8 cellular contexts compared by ENCODE assay signal in genomic region chr7:66671486-66671885, GRCh38. TPM values are rescaled to one million over a fixed set of nuclear protein-coding genes. Genes with fewer than 3 reads are reported as not detected.
DNase-seq lines count a peak whose midpoint lies in the region; ATAC-seq, FAIRE-seq and TF ChIP-seq lines count a peak whose summit lies in the region.
"Not testable (repeated sequence)": the region's sequence is repeated elsewhere in the genome, so short reads cannot be mapped to it uniquely, and the experiment has no call there.

No MANE protein-coding gene starts in this region.

- FAIRE-seq in GM12891 (lab: Jason Lieb, UNC) (peak; percentile 9), K562 (lab: Jason Lieb, UNC) (peak; percentile 35)

- not testable (repeated sequence) for TF ChIP-seq RAD21 in K562 (CRISPR knock-in tag; conservative IDR thresholded peaks at IDR 0.05 in 1 of 2, IDR thresholded peaks at IDR 0.05 in 1 of 2)

- not testable (repeated sequence) for BruUV-seq in K562 (replicated peaks; lab: Mats Ljungman, UMichigan)

- H2AFZ ChIP-seq in K562 (ENCODE audit: low read depth, low read length), result not testable (repeated sequence)

- POLR2A ChIA-PET in RWPE1 (lab: Yijun Ruan, JAX; ENCODE audit: low non-redundant PET), result interaction anchor here (1.0 kb wide), 1 partner anchor 10 kb away, joined by 3 read pairs; no protein-coding TSS in a partner anchor
- POLR2A ChIA-PET in activated CD4-positive, alpha-beta T cell treated with anti-CD3 and anti-CD28 coated beads for 36 hours (lab: Charles Lee); K562 (lab: Yijun Ruan, JAX): not testable (repeated sequence)

- TF ChIP-seq CTCF in RWPE1 (conservative IDR thresholded peaks at IDR 0.05; ENCODE audit: low read depth); K562 (IDR thresholded peaks at IDR 0.05 in 2 of 3, conservative IDR thresholded peaks at IDR 0.05 in 1 of 3; ENCODE audit: insufficient read depth in 2 of 3, low read depth in 1 of 3, low read length in 3 of 3); spleen (IDR thresholded peaks at IDR 0.05 in 8 of 11, conservative IDR thresholded peaks at IDR 0.05 in 3 of 11): not testable (repeated sequence)

- H3K9me3 Mint-ChIP-seq in activated CD4-positive, alpha-beta T cell treated with anti-CD3 and anti-CD28 coated beads for 36 hours (ENCODE audit: low read depth); dendritic cell treated with granulocyte-macrophage colony-stimulating factor and Interleukin-4, amounts not matched to agents 40 ng/mL and 50 ng/mL, for 4 days: not testable (repeated sequence)

- 18% methylated on average over 2 of the region's 2 CpGs for WGBS in K562 (ENCODE audit: insufficient coverage, low coverage, missing lambda C conversion rate)
- WGBS in spleen, 5 donors, result 61 to 86% (median 73%) methylated on average over 2 of the region's 2 CpGs

- in situ Hi-C loops in K562 (cut with MboI), result loop anchor here (5.0 kb wide), 1 partner anchor 34 kb away; no protein-coding TSS in a partner anchor

- H3K9ac ChIP-seq in K562 (ENCODE audit: insufficient read depth in 1 of 2, low read depth in 2 of 2, low read length in 2 of 2), result peak overlapping the region in 1 of 2 experiments; percentile 39; a peak in 1 of 4 replicates

- H3K9me3 ChIP-seq in K562 (replicated peaks; ENCODE audit: control insufficient read depth, insufficient read depth, low read depth, low read length); spleen: not testable (repeated sequence)

- peaks cover 21% of the 10 kb centered on the region; the same call in 1 of the 3 replicates for H3K36me3 ChIP-seq in K562 (ENCODE audit: control insufficient read depth, insufficient read depth, low read length)
- H3K36me3 ChIP-seq in spleen, result peaks cover 0 to 17% (median 0%) of the 10 kb centered on the region in 6 donors

- not testable (repeated sequence) for H3K9me1 ChIP-seq in K562 (ENCODE audit: control insufficient read depth, insufficient read depth, low read length)

- H3K27ac ChIP-seq in RWPE1 (peak overlapping the region; percentile 62), temporal lobe (ENCODE audit: low read depth, low read length) (peak overlapping the region; percentile 2)
- not testable (repeated sequence) for H3K27ac ChIP-seq in K562 (ENCODE audit: extremely low read depth, low read depth, low read length); spleen

- not testable (repeated sequence) for H3K4me3 Mint-ChIP-seq in activated CD4-positive, alpha-beta T cell treated with anti-CD3 and anti-CD28 coated beads for 36 hours; dendritic cell treated with granulocyte-macrophage colony-stimulating factor and Interleukin-4, amounts not matched to agents 40 ng/mL and 50 ng/mL, for 4 days

- peaks cover 14% of the 10 kb centered on the region in 2 experiments; a peak in 4 of 5 replicates for H3K4me1 ChIP-seq in K562 (replicated peaks in 1 of 2; ENCODE audit: control insufficient read depth in 2 of 2, insufficient read depth in 2 of 2, low read length in 2 of 2)
- not testable (repeated sequence) for H3K4me1 ChIP-seq in spleen

- not testable (repeated sequence) for TF ChIP-seq POLR2A in GM12891 (IDR thresholded peaks at IDR 0.05; ENCODE audit: low read depth, low read length); K562 (conservative IDR thresholded peaks at IDR 0.05); erythroblast (IDR thresholded peaks at IDR 0.05; ENCODE audit: low read length); spleen (IDR thresholded peaks at IDR 0.05)

- not testable (repeated sequence) for H3K27me3 ChIP-seq in K562 (ENCODE audit: control insufficient read depth in 2 of 2, insufficient read depth in 2 of 2, low read length in 2 of 2); spleen (replicated peaks in 1 of 7)

- peak overlapping the region; percentile 52 for H3K27ac Mint-ChIP-seq in activated CD4-positive, alpha-beta T cell treated with anti-CD3 and anti-CD28 coated beads for 36 hours
- H3K27ac Mint-ChIP-seq in dendritic cell treated with granulocyte-macrophage colony-stimulating factor and Interleukin-4, amounts not matched to agents 40 ng/mL and 50 ng/mL, for 4 days, result peak overlapping the region; percentile 27

- intact Hi-C loops in activated CD4-positive, alpha-beta T cell treated with anti-CD3 and anti-CD28 coated beads for 36 hours (cut with DNase I, micrococcal nuclease); K562 (cut with micrococcal nuclease); dendritic cell treated with granulocyte-macrophage colony-stimulating factor and Interleukin-4, amounts not matched to agents 40 ng/mL and 50 ng/mL, for 4 days (cut with micrococcal nuclease); spleen (cut with DNase I; ENCODE audit: low total_unique reads): not testable (repeated sequence)

- H3K79me2 ChIP-seq in K562 (ENCODE audit: control insufficient read depth, insufficient read depth, low read length), result not testable (repeated sequence)

- not testable (repeated sequence) for ATAC-seq in activated CD4-positive, alpha-beta T cell treated with anti-CD3 and anti-CD28 coated beads for 36 hours
- peak; percentile 29; the same call in 2 of the 3 replicates for ATAC-seq in K562

- H3K36me3 Mint-ChIP-seq in activated CD4-positive, alpha-beta T cell treated with anti-CD3 and anti-CD28 coated beads for 36 hours (ENCODE audit: low read depth), result not testable (repeated sequence)
- H3K36me3 Mint-ChIP-seq in dendritic cell treated with granulocyte-macrophage colony-stimulating factor and Interleukin-4, amounts not matched to agents 40 ng/mL and 50 ng/mL, for 4 days (ENCODE audit: low read depth), result peaks cover 61% of the 10 kb centered on the region

- not testable (repeated sequence) for H3K27me3 Mint-ChIP-seq in activated CD4-positive, alpha-beta T cell treated with anti-CD3 and anti-CD28 coated beads for 36 hours; dendritic cell treated with granulocyte-macrophage colony-stimulating factor and Interleukin-4, amounts not matched to agents 40 ng/mL and 50 ng/mL, for 4 days

- CTCF ChIA-PET in RWPE1 (lab: Yijun Ruan, JAX), result not testable (repeated sequence)
- CTCF ChIA-PET in activated CD4-positive, alpha-beta T cell treated with anti-CD3 and anti-CD28 coated beads for 36 hours (lab: Charles Lee), result interaction anchor here (1.6 kb wide), 1 partner anchor 22 kb away, joined by 5 read pairs; no protein-coding TSS in a partner anchor
- CTCF ChIA-PET in K562 (lab: Yijun Ruan, JAX; ENCODE audit: low intra/inter-chr PET ratio), result interaction anchor here (0.7 kb wide), 1 partner anchor 231 kb away, joined by 3 read pairs; no protein-coding TSS in a partner anchor

- not testable (repeated sequence) for TF ChIP-seq EP300 in K562 (IDR thresholded peaks at IDR 0.05; ENCODE audit: low read length)

- not testable (repeated sequence) for H4K20me1 ChIP-seq in K562 (replicated peaks; ENCODE audit: control insufficient read depth, insufficient read depth, low read length)

- DNase-seq in GM12891 (ENCODE audit: insufficient read length, low spot score); RWPE1 (ENCODE audit: low spot score); activated CD4-positive, alpha-beta T cell treated with anti-CD3 and anti-CD28 coated beads for 36 hours; K562 (ENCODE audit: extremely low read depth in 1 of 4, low spot score in 3 of 4): not testable (repeated sequence)
- peak; percentile 39 for DNase-seq in erythroblast (lab: John Stamatoyannopoulos, UW)
- DNase-seq in spleen, result peak; percentile 2

- H3K4me2 ChIP-seq in K562 (ENCODE audit: insufficient read depth, low read length), result not testable (repeated sequence)

- H3K4me3 ChIP-seq in K562, spleen: not testable (repeated sequence)

- H3K4me1 Mint-ChIP-seq in activated CD4-positive, alpha-beta T cell treated with anti-CD3 and anti-CD28 coated beads for 36 hours, result peaks cover 12% of the 10 kb centered on the region
- not testable (repeated sequence) for H3K4me1 Mint-ChIP-seq in dendritic cell treated with granulocyte-macrophage colony-stimulating factor and Interleukin-4, amounts not matched to agents 40 ng/mL and 50 ng/mL, for 4 days (ENCODE audit: low read depth)

TF ChIP-seq in K562, 482 proteins besides CTCF, POLR2A, EP300 and RAD21:
- TF ChIP-seq ZNF263 (CRISPR knock-in tag; IDR thresholded peaks at IDR 0.05; ENCODE audit: borderline replicate concordance), result peak; percentile 92
TF ChIP-seq in K562: peak in this region for 1; not testable (repeated sequence) for 481.

RNA-seq across cellular contexts. Expression of gene KCTD7, which starts 42.8 kb away (rescaled TPM):
- polyA plus RNA-seq in GM12891 (2012; ENCODE audit: low read depth, missing spikeins), result 3.5 TPM
- total RNA-seq in activated CD4-positive, alpha-beta T cell treated with anti-CD3 and anti-CD28 coated beads for 36 hours, result 1 to 10 TPM; 7.8 TPM
- total RNA-seq in K562 (2011; cell fraction: chromatin; rRNA removed; ENCODE audit: low replicate concordance), result 25.1 and 37.5 TPM in 2 replicates
- 22.6 and 24.3 TPM in 2 replicates for total RNA-seq in K562 (2011; cell fraction: nucleolus; rRNA removed)
- 26.7 and 37.0 TPM in 2 replicates for total RNA-seq in K562 (2011; cell fraction: nucleoplasm; rRNA removed)
- 5.0 and 10.3 TPM in 2 replicates for total RNA-seq in K562 (2014; rRNA removed)
- total RNA-seq in K562 (2014; rRNA removed; fragmentation: Illumina TruSeq; extraction: Trizol), result 9.0 and 9.6 TPM in 2 replicates
- 7.6 and 8.2 TPM in 2 replicates for total RNA-seq in K562 (2015; rRNA removed; fragmentation: Illumina TruSeq; extraction: Trizol)
- 11.4 and 12.3 TPM in 2 replicates for total RNA-seq in K562 (2021)
- polyA plus RNA-seq in K562 (2011; rRNA removed), result 23.6 and 26.0 TPM in 2 replicates
- 25.6 and 33.4 TPM in 2 replicates for polyA plus RNA-seq in K562 (2011; cell fraction: cytosol; rRNA removed)
- 46.8 and 68.8 TPM in 2 replicates for polyA plus RNA-seq in K562 (2011; cell fraction: nucleus; rRNA removed)
- polyA plus RNA-seq in K562 (2012), result 7.9 and 17.0 TPM in 2 replicates
- polyA plus RNA-seq in K562 (2014; fragmentation: Illumina TruSeq; extraction: Trizol), result 10.6 and 11.8 TPM in 2 replicates
- polyA plus RNA-seq in K562 (2014; fragmentation: Nextera tagmentation; extraction: Ambion mirVana), result 1 to 10 TPM; 1.5 to 1.7 TPM
- polyA plus RNA-seq in K562 (2014; rRNA removed), result 10.1 and 11.7 TPM in 2 replicates
- 10.4 and 17.3 TPM in 2 replicates for polyA minus RNA-seq in K562 (2011; rRNA and poly(A)+ RNA removed)
- 7.6 and 9.8 TPM in 2 replicates for polyA minus RNA-seq in K562 (2011; cell fraction: cytosol; rRNA and poly(A)+ RNA removed)
- polyA minus RNA-seq in K562 (2011; cell fraction: nucleus; rRNA and poly(A)+ RNA removed), result 10.2 and 12.0 TPM in 2 replicates
- total RNA-seq in spleen, result 10 to 100 TPM; 13.3 to 25.0 (median 16.7) TPM
- 1 to 10 TPM; 2.3 to 5.7 (median 4.2) TPM for polyA plus RNA-seq in spleen
- 39.1 TPM for total RNA-seq in temporal lobe
